In genomic region chr13:48266150-48266549, GRCh38 we compare ENCODE assay signal across 21 cellular contexts. TPM values are rescaled to one million over a fixed set of nuclear protein-coding genes. Genes with fewer than 3 reads are reported as not detected.
A peak's percentile ranks its signal among the peaks of the same experiment; 100 is the strongest.
DNase-seq lines count a peak whose midpoint lies in the region; ATAC-seq and TF ChIP-seq lines count a peak whose summit lies in the region.
"Had no signal": no experiment of that assay in that cellular context is flagged by ENCODE, and none has a peak within 500 bp of the region (broad histone marks: within the 10 kb centered on the region; RNA-seq: fewer than 3 reads in every experiment).

No MANE protein-coding gene starts in this region.

- no peaks in the 10 kb centered on the region for H3K79me2 ChIP-seq in Loucy (ENCODE audit: insufficient read depth, low read length)

- H3K27me3 Mint-ChIP-seq in activated CD4-positive, alpha-beta T cell treated with anti-CD3 and anti-CD28 coated beads, Interleukin-2, amount 10 ng/mL, durations not matched to agents 24 days and 14 days, result no peaks in the 10 kb centered on the region
- H3K27me3 Mint-ChIP-seq in brain, result no peaks in the 10 kb centered on the region
- no peaks in the 10 kb centered on the region for H3K27me3 Mint-ChIP-seq in type B pancreatic cell

- TF ChIP-seq CTCF in Loucy (conservative IDR thresholded peaks at IDR 0.05; ENCODE audit: low read length) (no peak), brain (conservative IDR thresholded peaks at IDR 0.05) (no peak), type B pancreatic cell (conservative IDR thresholded peaks at IDR 0.05) (no peak)

- peak overlapping the region; percentile 7 for H3K27ac Mint-ChIP-seq in activated CD4-positive, alpha-beta T cell treated with anti-CD3 and anti-CD28 coated beads, Interleukin-2, amount 10 ng/mL, durations not matched to agents 24 days and 14 days
- H3K27ac Mint-ChIP-seq in brain (peak overlapping the region in 3 of 5 experiments; percentile 1 to 72 (median 68)), type B pancreatic cell (no peak overlapping the region)
- no peak overlapping the region for H3K27ac Mint-ChIP-seq in stimulated activated effector memory CD8-positive, alpha-beta T cell treated with anti-CD3 and anti-CD28 coated beads, Interleukin-12 subunit alpha, Interleukin-12 subunit beta, amount 100 ng/mL, for 72 hours

- H3K9me3 Mint-ChIP-seq in activated CD4-positive, alpha-beta T cell treated with anti-CD3 and anti-CD28 coated beads, Interleukin-2, amount 10 ng/mL, durations not matched to agents 24 days and 14 days, result peaks cover 4% of the 10 kb centered on the region
- no peaks in the 10 kb centered on the region for H3K9me3 Mint-ChIP-seq in brain
- H3K9me3 Mint-ChIP-seq in stimulated activated effector memory CD8-positive, alpha-beta T cell treated with anti-CD3 and anti-CD28 coated beads, Interleukin-12 subunit alpha, Interleukin-12 subunit beta, amount 100 ng/mL, for 72 hours, result no peaks in the 10 kb centered on the region
- no peaks in the 10 kb centered on the region for H3K9me3 Mint-ChIP-seq in type B pancreatic cell

- peaks cover 43% of the 10 kb centered on the region for H3K36me3 Mint-ChIP-seq in activated CD4-positive, alpha-beta T cell treated with anti-CD3 and anti-CD28 coated beads, Interleukin-2, amount 10 ng/mL, durations not matched to agents 24 days and 14 days (ENCODE audit: low read depth)
- H3K36me3 Mint-ChIP-seq in brain, result peaks cover 59% of the 10 kb centered on the region
- H3K36me3 Mint-ChIP-seq in stimulated activated effector memory CD8-positive, alpha-beta T cell treated with anti-CD3 and anti-CD28 coated beads, Interleukin-12 subunit alpha, Interleukin-12 subunit beta, amount 100 ng/mL, for 72 hours, result peaks cover 22% of the 10 kb centered on the region
- peaks cover 41% of the 10 kb centered on the region for H3K36me3 Mint-ChIP-seq in type B pancreatic cell

- H3K36me3 ChIP-seq in Loucy (ENCODE audit: insufficient read depth, low read length), result peaks cover 24% of the 10 kb centered on the region

- intact Hi-C loops in activated CD4-positive, alpha-beta T cell treated with anti-CD3 and anti-CD28 coated beads, Interleukin-2, amount 10 ng/mL, durations not matched to agents 24 days and 14 days (cut with micrococcal nuclease), result no loop called here

- no peaks in the 10 kb centered on the region for H4K20me1 ChIP-seq in Loucy (ENCODE audit: insufficient read depth, low read length, poor library complexity, severe bottlenecking)

- no peaks in the 10 kb centered on the region for H3K9me2 ChIP-seq in Loucy (replicated peaks; ENCODE audit: low read depth, low read length)

- DNase-seq in activated CD4-positive, alpha-beta T cell treated with anti-CD3 and anti-CD28 coated beads, Interleukin-2, amount 10 ng/mL, durations not matched to agents 24 days and 14 days, result no peak
- DNase-seq in activated CD4-positive, alpha-beta T cell treated with anti-CD3 and anti-CD28 coated beads, Interleukin-2, amount 50 U/mL, for 1 hour, result no peak
- no peak for DNase-seq in stimulated activated effector memory CD8-positive, alpha-beta T cell treated with anti-CD3 and anti-CD28 coated beads, Interleukin-12 subunit alpha, Interleukin-12 subunit beta, amount 100 ng/mL, for 72 hours (ENCODE audit: low spot score in 2 of 2)
- no peak for DNase-seq in amniotic stem cell (lab: John Stamatoyannopoulos, UW)
- DNase-seq in type B pancreatic cell (ENCODE audit: extremely low spot score, unreplicated experiment), result no peak
- DNase-seq: activated CD8-positive, alpha-beta memory T cell treated with anti-CD3 and anti-CD28 coated beads, Interleukin-2, amount 50 U/mL, for 48 hours; BE2C; brain microvascular endothelial cell; lower lobe of right lung; NCI-H1105; NCI-H2029 treated with DMSO at 0.1 percent for 48 hours; PC-3; retina; Right ventricle myocardium superior; SW 1271; upper lobe of left lung had no signal

- H3K27me3 ChIP-seq in Loucy (ENCODE audit: insufficient read depth, low read length, poor library complexity, severe bottlenecking), result no peaks in the 10 kb centered on the region
- H3K27me3 ChIP-seq: BE2C, brain microvascular endothelial cell, upper lobe of left lung had no signal

- peak; percentile 76 for ATAC-seq in stimulated activated effector memory CD8-positive, alpha-beta T cell treated with anti-CD3 and anti-CD28 coated beads, Interleukin-12 subunit alpha, Interleukin-12 subunit beta, amount 100 ng/mL, for 72 hours
- ATAC-seq in GM18907 (IDR thresholded peaks at IDR 0.05; ENCODE audit: unreplicated experiment), result no peak
- ATAC-seq: HepG2, PC-3 had no signal

- peak overlapping the region; percentile 61 for H3K4me2 ChIP-seq in Loucy (ENCODE audit: low read depth, low read length, poor library complexity, severe bottlenecking)
- H3K4me2 ChIP-seq: smooth muscle cell had no signal

- peaks cover 16% of the 10 kb centered on the region for H3K4me1 Mint-ChIP-seq in activated CD4-positive, alpha-beta T cell treated with anti-CD3 and anti-CD28 coated beads, Interleukin-2, amount 10 ng/mL, durations not matched to agents 24 days and 14 days
- peaks cover 17% of the 10 kb centered on the region for H3K4me1 Mint-ChIP-seq in brain
- H3K4me1 Mint-ChIP-seq in stimulated activated effector memory CD8-positive, alpha-beta T cell treated with anti-CD3 and anti-CD28 coated beads, Interleukin-12 subunit alpha, Interleukin-12 subunit beta, amount 100 ng/mL, for 72 hours, result peaks cover 36% of the 10 kb centered on the region
- peaks cover 20% of the 10 kb centered on the region for H3K4me1 Mint-ChIP-seq in type B pancreatic cell (ENCODE audit: unreplicated experiment)

- H3K9ac ChIP-seq in Loucy (ENCODE audit: low read depth, low read length, poor library complexity, severe bottlenecking), result no peak overlapping the region

- no peak overlapping the region for H3K4me3 ChIP-seq in Loucy (ENCODE audit: low read length, poor library complexity, severe bottlenecking)
- H3K4me3 ChIP-seq: lower lobe of right lung, smooth muscle cell, upper lobe of left lung had no signal

- H2AFZ ChIP-seq in Loucy (ENCODE audit: low read length), result no peak overlapping the region

- H3F3A ChIP-seq in Loucy (ENCODE audit: low read depth), result 0 out of 2 replicates have a peak, but pooled peaks cover 5% of the 10 kb centered on the region

- no peak overlapping the region for H3K4me3 Mint-ChIP-seq in activated CD4-positive, alpha-beta T cell treated with anti-CD3 and anti-CD28 coated beads, Interleukin-2, amount 10 ng/mL, durations not matched to agents 24 days and 14 days
- H3K4me3 Mint-ChIP-seq in brain, result no peak overlapping the region
- H3K4me3 Mint-ChIP-seq in stimulated activated effector memory CD8-positive, alpha-beta T cell treated with anti-CD3 and anti-CD28 coated beads, Interleukin-12 subunit alpha, Interleukin-12 subunit beta, amount 100 ng/mL, for 72 hours, result no peak overlapping the region
- no peak overlapping the region for H3K4me3 Mint-ChIP-seq in type B pancreatic cell

- H3K4me1 ChIP-seq in Loucy (ENCODE audit: insufficient read depth, low read length, poor library complexity, severe bottlenecking), result peaks cover 20% of the 10 kb centered on the region
- H3K4me1 ChIP-seq: BE2C had no signal

- no peaks in the 10 kb centered on the region for H3K9me3 ChIP-seq in Loucy (ENCODE audit: insufficient read depth, low read depth, low read length)
- H3K9me3 ChIP-seq: BE2C, lower lobe of right lung, upper lobe of left lung had no signal

RNA-seq across cellular contexts. Expression of gene ITM2B, which starts 33.1 kb away (rescaled TPM):
- 51.7 and 53.1 TPM in 2 replicates for total RNA-seq in activated CD4-positive, alpha-beta T cell treated with anti-CD3 and anti-CD28 coated beads, Interleukin-2, amount 10 ng/mL, durations not matched to agents 24 days and 14 days
- polyA plus RNA-seq in brain (ENCODE audit: insufficient read depth, low read depth, low replicate concordance), result 362 TPM
- 232 and 302 TPM in 2 replicates for total RNA-seq in type B pancreatic cell (ENCODE audit: low replicate concordance)

RNA-seq across cellular contexts. Expression of gene RB1, which starts 37.4 kb away (rescaled TPM):
- total RNA-seq in activated CD4-positive, alpha-beta T cell treated with anti-CD3 and anti-CD28 coated beads, Interleukin-2, amount 10 ng/mL, durations not matched to agents 24 days and 14 days, result 27.3 and 29.0 TPM in 2 replicates
- polyA plus RNA-seq in brain (ENCODE audit: insufficient read depth, low read depth, low replicate concordance), result 4.1 TPM
- 26.6 and 29.3 TPM in 2 replicates for total RNA-seq in type B pancreatic cell (ENCODE audit: low replicate concordance)

Comparison
In these comparisons a context has a peak if more than half of its experiments do, and no peak if none do; other contexts are left out.
1. H3K27ac Mint-ChIP-seq: peak in activated CD4-positive, alpha-beta T cell treated with anti-CD3 and anti-CD28 coated beads, Interleukin-2, amount 10 ng/mL, durations not matched to agents 24 days and 14 days (single experiment) and brain (3 of 5); none in stimulated activated effector memory CD8-positive, alpha-beta T cell treated with anti-CD3 and anti-CD28 coated beads, Interleukin-12 subunit alpha, Interleukin-12 subunit beta, amount 100 ng/mL, for 72 hours (single experiment) and type B pancreatic cell (single experiment).